Comparison of ENCODE assay signal across 8 cellular contexts in genomic region chr10:49538381-49539319, GRCh38. TPM values are rescaled to one million over a fixed set of nuclear protein-coding genes. Genes with fewer than 3 reads are reported as not detected.
A peak's percentile ranks its signal among the peaks of the same experiment; 100 is the strongest.
DNase-seq lines count a peak whose midpoint lies in the region; ATAC-seq and TF ChIP-seq lines count a peak whose summit lies in the region.

Gene ERCC6, minus strand, starts transcription at chr10:49539121.

- intact Hi-C loops in mammary epithelial cell (cut with micrococcal nuclease), result loop anchor here (1.0 to 10.0 kb wide), 4 partner anchors 12 to 226 kb away; partner anchors contain the start of gene OGDHL

- H3K27me3 ChIP-seq in AG04450 (ENCODE audit: control insufficient read depth, insufficient read depth, low read length) (no peaks in the 10 kb centered on the region), WERI-Rb-1 (ENCODE audit: insufficient read depth, low read depth, severe bottlenecking) (no peaks in the 10 kb centered on the region), mammary epithelial cell (ENCODE audit: insufficient read depth, low read length) (no peaks in the 10 kb centered on the region), iPS-20b (ENCODE audit: insufficient read depth, low read length) (peaks cover 27% of the 10 kb centered on the region)

- peak within 1 kb of the TSS; percentile 78 for H3K27ac ChIP-seq in AG04450 (ENCODE audit: low read depth, low read length)
- H3K27ac ChIP-seq in WERI-Rb-1, result peak within 1 kb of the TSS; percentile 82
- peak within 1 kb of the TSS; percentile 93 for H3K27ac ChIP-seq in mammary epithelial cell (ENCODE audit: insufficient read depth, low read depth, low read length)
- H3K27ac ChIP-seq in iPS-20b (ENCODE audit: low read length), result no peak within 1 kb of the TSS
- peak within 1 kb of the TSS; percentile 64 to 98 (median 93) for H3K27ac ChIP-seq in skin epidermis

- peak within 1 kb of the TSS; percentile 81 for H3K9ac ChIP-seq in mammary epithelial cell (ENCODE audit: insufficient read depth, low read length)
- peak within 1 kb of the TSS; percentile 58; the same call in 1 of the 2 replicates for H3K9ac ChIP-seq in iPS-20b (ENCODE audit: low read depth, low read length)

- POLR2A ChIA-PET in AG04450 (lab: Yijun Ruan, JAX), result interaction anchor here (0.6 to 2.0 kb wide), 8 partner anchors 10 to 614 kb away, joined by 3 to 10 read pairs (median 4); partner anchors contain the start of genes PARG and TIMM23B

- dilution Hi-C loops in mammary epithelial cell (cut with HindIII; ENCODE audit: low sequenced_read_pairs), result no loop called here

- H2AFZ ChIP-seq in mammary epithelial cell (ENCODE audit: low read depth, low read length), result peak within 1 kb of the TSS; percentile 88

- peak within 1 kb of the TSS; percentile 95 for H3K4me2 ChIP-seq in mammary epithelial cell (ENCODE audit: insufficient read depth, low read depth, low read length)

- CTCF ChIA-PET in AG04450 (lab: Charles Lee) (interaction anchor here (0.5 to 2.5 kb wide), 14 partner anchors 10 to 883 kb away, joined by 3 to 16 read pairs (median 4); no protein-coding TSS in a partner anchor), mammary epithelial cell (lab: Charles Lee; ENCODE audit: low non-redundant PET) (interaction anchor here (1.2 kb wide), 1 partner anchor 55 kb away, joined by 3 read pairs; no protein-coding TSS in a partner anchor)

- peaks cover 49% of the 10 kb centered on the region for H3K79me2 ChIP-seq in mammary epithelial cell (ENCODE audit: insufficient read depth, low read length)

- 3% methylated on average over 37 of the region's 75 CpGs for WGBS in mammary epithelial cell (ENCODE audit: low coverage, missing lambda C conversion rate)

- H3K36me3 ChIP-seq in WERI-Rb-1 (no peaks in the 10 kb centered on the region), mammary epithelial cell (ENCODE audit: insufficient read depth, low read length) (peaks cover 3% of the 10 kb centered on the region), iPS-20b (ENCODE audit: insufficient read depth, low read depth, low read length) (no peaks in the 10 kb centered on the region)

- H3K4me3 ChIP-seq in AG04450 (ENCODE audit: low read depth, low read length) (peak within 1 kb of the TSS; percentile 79), WERI-Rb-1 (ENCODE audit: low read depth, low read length) (peak within 1 kb of the TSS; percentile 64), mammary epithelial cell (replicated peaks in 1 of 3; ENCODE audit: insufficient read depth in 1 of 3, low read depth in 2 of 3, low read length in 3 of 3) (peak within 1 kb of the TSS; percentile 58 to 86 (median 74)), iPS-20b (ENCODE audit: low read length) (peak within 1 kb of the TSS; percentile 72), skin epidermis (peak within 1 kb of the TSS; percentile 57 to 87 (median 64))

- TF ChIP-seq CTCF in AG04450 (IDR thresholded peaks at IDR 0.05; ENCODE audit: low read depth, low read length), result no peak
- no peak for TF ChIP-seq CTCF in WERI-Rb-1 (IDR thresholded peaks at IDR 0.05; ENCODE audit: low read depth, low read length)
- TF ChIP-seq CTCF in mammary epithelial cell (conservative IDR thresholded peaks at IDR 0.05 in 1 of 2, IDR thresholded peaks at IDR 0.05 in 1 of 2; ENCODE audit: extremely low read depth in 1 of 2, insufficient read depth in 1 of 2, low read depth in 1 of 2, low read length in 2 of 2), result peak in 1 of 2 donors; percentile 6

- TSS peak; percentile 36 for BruUV-seq in mammary epithelial cell (replicated peaks; lab: Mats Ljungman, UMichigan)

- no peaks in the 10 kb centered on the region; the same call in 1 of the 2 replicates for H3K9me3 ChIP-seq in AG04450 (ENCODE audit: control insufficient read depth, insufficient read depth, low read length)
- H3K9me3 ChIP-seq in WERI-Rb-1 (ENCODE audit: severe bottlenecking), result no peaks in the 10 kb centered on the region
- no peaks in the 10 kb centered on the region for H3K9me3 ChIP-seq in mammary epithelial cell (replicated peaks; ENCODE audit: insufficient read depth, low read length)
- H3K9me3 ChIP-seq in iPS-20b (ENCODE audit: insufficient read depth, low read depth, low read length), result no peaks in the 10 kb centered on the region

- peak; percentile 95 for DNase-seq in AG04450 (ENCODE audit: low read depth, low spot score)
- DNase-seq in NCI-H2196 treated with DMSO at 0.1 percent for 48 hours (lab: John Stamatoyannopoulos, UW; ENCODE audit: unreplicated experiment), result peak; percentile 80
- peak; percentile 93 for DNase-seq in WERI-Rb-1
- DNase-seq in mammary epithelial cell, result peak; percentile 97

- H3K4me1 ChIP-seq in mammary epithelial cell (ENCODE audit: insufficient read depth, low read length) (peaks cover 50% of the 10 kb centered on the region), iPS-20b (ENCODE audit: insufficient read depth, low read length) (peaks cover 5% of the 10 kb centered on the region)

- peak; percentile 86 for ATAC-seq in GM18907 (IDR thresholded peaks at IDR 0.05; ENCODE audit: unreplicated experiment)
- peak; percentile 86 for ATAC-seq in HG03139 (IDR thresholded peaks at IDR 0.05; ENCODE audit: unreplicated experiment)

- no peaks in the 10 kb centered on the region for H4K20me1 ChIP-seq in mammary epithelial cell (ENCODE audit: insufficient read depth, low read length)

- in situ Hi-C loops in mammary epithelial cell (cut with MboI; ENCODE audit: low sequenced_read_pairs in 2 of 2), result no loop called here

RNA-seq across cellular contexts. Expression of gene ERCC6, which starts in this region (rescaled TPM):
- 9.5 and 9.8 TPM in 2 replicates for polyA plus RNA-seq in AG04450 (2011; rRNA removed)
- 28.2 and 44.2 TPM in 2 replicates for polyA minus RNA-seq in AG04450 (2011; rRNA and poly(A)+ RNA removed)
- total RNA-seq in mammary epithelial cell, result 100 to 1,000 TPM in 1 of 2 donors, 10 to 100 TPM in 1; 35.5 to 106 TPM
- 22.1 TPM for polyA plus RNA-seq in mammary epithelial cell
- polyA minus RNA-seq in mammary epithelial cell, result 78.2 TPM
